6 cellular contexts compared by ENCODE assay signal in the genomic region with DNA sequence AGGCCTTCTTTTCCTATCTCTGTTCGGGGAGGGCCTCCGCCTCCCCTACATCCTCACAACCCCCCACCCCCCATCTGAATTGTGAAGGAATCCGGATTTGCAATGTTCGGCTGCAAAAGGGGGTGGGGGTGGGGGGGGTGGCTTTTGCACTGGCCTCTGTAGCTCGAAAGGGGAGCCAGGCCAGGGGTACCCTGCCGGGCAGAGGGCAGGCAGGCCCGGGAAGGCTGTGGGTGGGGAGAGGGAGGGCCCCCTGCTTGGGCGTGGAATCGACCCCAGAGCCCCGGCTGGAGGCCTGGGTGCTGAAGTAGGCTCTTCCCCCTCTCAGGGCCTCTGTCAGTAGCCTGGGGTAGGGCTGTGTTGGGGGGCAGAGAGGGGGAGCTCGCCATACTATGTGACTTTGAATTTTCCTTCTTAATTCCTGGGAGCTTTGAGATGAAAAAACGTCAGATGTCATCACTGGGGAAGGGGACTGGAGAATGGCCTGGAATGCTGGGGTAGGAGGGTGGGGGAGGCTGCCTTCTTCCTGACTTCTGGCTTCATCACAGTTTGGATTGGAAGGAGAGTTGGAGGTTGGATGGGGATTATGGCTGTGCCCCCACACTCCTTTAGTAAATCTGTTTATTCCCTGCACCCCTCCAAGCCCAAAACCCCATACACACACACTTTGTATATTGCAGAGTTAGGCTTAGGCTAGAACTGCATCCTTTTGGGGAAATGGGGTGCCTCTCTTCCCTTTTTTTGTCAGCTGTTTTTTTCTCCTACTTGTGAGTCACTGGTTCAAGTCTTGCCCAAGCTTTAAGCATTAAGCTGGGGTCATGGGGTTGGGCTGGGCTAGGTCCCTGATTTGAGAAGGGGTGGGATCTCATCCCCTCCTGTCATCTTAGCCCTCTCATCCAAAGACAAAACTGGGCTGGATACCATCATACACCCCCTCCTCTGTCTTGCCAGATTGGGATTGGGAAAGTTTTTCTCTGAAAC.
DNase-seq lines count a peak whose midpoint lies in the region; ATAC-seq, FAIRE-seq and TF ChIP-seq lines count a peak whose summit lies in the region.

No MANE protein-coding gene starts in this region.

- DNase-seq in NOMO-1 (lab: John Stamatoyannopoulos, UW; ENCODE audit: unreplicated experiment in 2 of 2): peak; percentile 68 to 71
- DNase-seq in epithelial cell of esophagus (ENCODE audit: low read depth): peak; percentile 51
- no peak for DNase-seq in skeletal muscle cell (ENCODE audit: low read depth)
- no peak for DNase-seq in urothelium cell line (ENCODE audit: low spot score)

- TF ChIP-seq CTCF in epithelial cell of esophagus (IDR thresholded peaks at IDR 0.05; ENCODE audit: insufficient read depth, low read depth, low read length, missing control alignments): no peak

- FAIRE-seq in urothelium cell line (lab: Jason Lieb, UNC): no peak

- H3K4me3 ChIP-seq in epithelial cell of esophagus (ENCODE audit: low read length) (peak overlapping the region; percentile 74), skeletal muscle cell (ENCODE audit: low read depth, low read length) (peak overlapping the region; percentile 94)

- ATAC-seq in GM19328 (IDR thresholded peaks at IDR 0.05; ENCODE audit: unreplicated experiment) (no peak), GM21390 (IDR thresholded peaks at IDR 0.05; ENCODE audit: unreplicated experiment) (no peak)

Comparison
In these comparisons a context has a peak if more than half of its experiments do, and no peak if none do; other contexts are left out.
1. DNase-seq: peak in NOMO-1 (2 of 2) and epithelial cell of esophagus (single experiment); none in skeletal muscle cell (single experiment) and urothelium cell line (single experiment).